In genomic region chr20:8935878-8936277, GRCh38 we compare ENCODE assay signal across 1 cellular context.
TF ChIP-seq lines count a peak whose summit lies in the region.

No MANE protein-coding gene starts in this region.

TF ChIP-seq in H1, 55 proteins besides CTCF, POLR2A, EP300 and RAD21 (continued from another document):
- TF ChIP-seq GABPA (IDR thresholded peaks at IDR 0.05; ENCODE audit: borderline replicate concordance, insufficient read depth, low read length) (no peak), SP4 (IDR thresholded peaks at IDR 0.05; ENCODE audit: low read length) (no peak), CHD1 (IDR thresholded peaks at IDR 0.05; ENCODE audit: low read depth, low read length) (no peak), HDAC2 (IDR thresholded peaks at IDR 0.05; ENCODE audit: borderline replicate concordance in 1 of 2, low read depth in 2 of 2, low read length in 2 of 2) (no peak), BACH1 (IDR thresholded peaks at IDR 0.05; ENCODE audit: low read length) (no peak), EGR1 (IDR thresholded peaks at IDR 0.05; ENCODE audit: borderline replicate concordance, low read depth, low read length) (no peak), HDAC6 (IDR thresholded peaks at IDR 0.05; ENCODE audit: low read depth, low read length) (no peak), NANOG (IDR thresholded peaks at IDR 0.05; ENCODE audit: insufficient read depth, low read depth, low read length, poor library complexity, severe bottlenecking) (no peak), SUZ12 (IDR thresholded peaks at IDR 0.05; ENCODE audit: low read length) (no peak), YY1 (IDR thresholded peaks at IDR 0.05; ENCODE audit: low read depth, low read length) (no peak), MAFK (IDR thresholded peaks at IDR 0.05; ENCODE audit: low read depth, low read length) (no peak), TBP (IDR thresholded peaks at IDR 0.05; ENCODE audit: low read depth, low read length) (no peak), USF2 (IDR thresholded peaks at IDR 0.05; ENCODE audit: low read length) (no peak), SP1 (IDR thresholded peaks at IDR 0.05; ENCODE audit: low read depth, low read length) (no peak)
